Comparison of ENCODE assay signal across 8 cellular contexts in genomic region chr11:66856496-66857233, GRCh38. TPM values are rescaled to one million over a fixed set of nuclear protein-coding genes. Genes with fewer than 3 reads are reported as not detected.
A peak's percentile ranks its signal among the peaks of the same experiment; 100 is the strongest.
DNase-seq lines count a peak whose midpoint lies in the region; ATAC-seq, FAIRE-seq and TF ChIP-seq lines count a peak whose summit lies in the region.

TSS of gene LRFN4 (plus strand) at chr11:66857064. CDS start at chr11:66857745, 681 bp downstream.

- peak within 1 kb of the TSS; percentile 64 for H3K27ac Mint-ChIP-seq in CD4-positive, alpha-beta T cell

- H3K4me1 Mint-ChIP-seq in CD4-positive, alpha-beta T cell (ENCODE audit: low read depth), result no peaks in the 10 kb centered on the region

- peak in 9 of 10 experiments; percentile 27 to 60 (median 44) for DNase-seq in CD4-positive, alpha-beta T cell
- DNase-seq in SK-N-DZ (ENCODE audit: low spot score) (peak; percentile 68), cardiac fibroblast (ENCODE audit: low read depth in 2 of 2) (no peak), islet precursor cell (peak; percentile 73), small intestine (no peak)

- no peaks in the 10 kb centered on the region for H3K4me1 ChIP-seq in small intestine (ENCODE audit: control insufficient read depth in 2 of 2, insufficient read depth in 1 of 2, low read depth in 1 of 2, low read length in 1 of 2)

- no peaks in the 10 kb centered on the region for H3K36me3 Mint-ChIP-seq in CD4-positive, alpha-beta T cell (ENCODE audit: low read depth)

- no peaks in the 10 kb centered on the region for H3K9me3 Mint-ChIP-seq in CD4-positive, alpha-beta T cell

- no peaks in the 10 kb centered on the region for H3K27me3 ChIP-seq in CD4-positive, alpha-beta T cell (ENCODE audit: control insufficient read depth, insufficient read depth, low read length)
- H3K27me3 ChIP-seq in small intestine (ENCODE audit: control insufficient read depth in 2 of 2, insufficient read depth in 2 of 2, low read length in 2 of 2), result no peaks in the 10 kb centered on the region

- H3K27ac ChIP-seq in CD4-positive, alpha-beta T cell (ENCODE audit: low read depth, low read length), result peak within 1 kb of the TSS; percentile 25
- peak within 1 kb of the TSS; percentile 69 to 97 for H3K27ac ChIP-seq in small intestine (ENCODE audit: low read depth in 1 of 2, low read length in 1 of 2)

- ATAC-seq in CD4-positive, alpha-beta T cell (ENCODE audit: poor library complexity), result peak; percentile 69
- ATAC-seq in GM19035 (IDR thresholded peaks at IDR 0.05; ENCODE audit: unreplicated experiment) (peak; percentile 35), HG03175 (IDR thresholded peaks at IDR 0.05; ENCODE audit: unreplicated experiment) (peak; percentile 31), HG03378 (IDR thresholded peaks at IDR 0.05; ENCODE audit: unreplicated experiment) (no peak)

- peak within 1 kb of the TSS; percentile 91 for H3K4me3 Mint-ChIP-seq in CD4-positive, alpha-beta T cell

- TF ChIP-seq CTCF in CD4-positive, alpha-beta T cell (IDR thresholded peaks at IDR 0.05), result no peak
- TF ChIP-seq CTCF in cardiac fibroblast (IDR thresholded peaks at IDR 0.05; ENCODE audit: low read depth, low read length), result no peak

- FAIRE-seq in small intestine (lab: Jason Lieb, UNC), result no peak

- H3K4me3 ChIP-seq in cardiac fibroblast (replicated peaks in 1 of 2; ENCODE audit: low read depth in 2 of 2, low read length in 2 of 2), result peak within 1 kb of the TSS; percentile 68 to 71
- H3K4me3 ChIP-seq in small intestine (ENCODE audit: low read depth in 1 of 2, low read length in 2 of 2), result peak within 1 kb of the TSS; percentile 58 to 59

- CTCF ChIA-PET in CD4-positive, alpha-beta T cell (lab: Charles Lee), result interaction anchor here (1.2 kb wide), 1 partner anchor 22 kb away, joined by 6 read pairs; no protein-coding TSS in a partner anchor

- H3K9me3 ChIP-seq in CD4-positive, alpha-beta T cell (ENCODE audit: control insufficient read depth, low read length), result no peaks in the 10 kb centered on the region
- H3K9me3 ChIP-seq in small intestine (ENCODE audit: control insufficient read depth, low read depth), result no peaks in the 10 kb centered on the region

- POLR2A ChIA-PET in CD4-positive, alpha-beta T cell (lab: Charles Lee), result interaction anchor here (3.8 kb wide), 1 partner anchor 13 kb away, joined by 47 read pairs; the partner anchor contains the start of gene RCE1

- H3K36me3 ChIP-seq in small intestine (ENCODE audit: control insufficient read depth in 2 of 2, insufficient read depth in 2 of 2, low read length in 2 of 2), result no peaks in the 10 kb centered on the region

- intact Hi-C loops in CD4-positive, alpha-beta T cell (cut with DNase I, micrococcal nuclease), result no loop called here

- no peaks in the 10 kb centered on the region for H3K27me3 Mint-ChIP-seq in CD4-positive, alpha-beta T cell

- 0% methylated on average over 23 to 103 of the region's 103 CpGs for WGBS in small intestine, 3 donors

RNA-seq across cellular contexts. Expression of gene LRFN4, which starts in this region (rescaled TPM):
- total RNA-seq in CD4-positive, alpha-beta T cell, result 1 to 10 TPM; 1.6 to 2.5 TPM
- 34.8 and 35.5 TPM in 2 replicates for polyA plus RNA-seq in SK-N-DZ (2014; cell fraction: cytosol; rRNA removed)
- polyA plus RNA-seq in SK-N-DZ (2014; cell fraction: nucleus; rRNA removed), result 64.6 and 71.5 TPM in 2 replicates
- 10 to 100 TPM in 1 of 3 donors, 1 to 10 TPM in 2; 1.4 to 12.2 (median 2.7) TPM for polyA plus RNA-seq in small intestine

Comparison
In these comparisons a context has a peak if more than half of its experiments do, and no peak if none do; other contexts are left out.
1. DNase-seq: peak in CD4-positive, alpha-beta T cell (9 of 10), SK-N-DZ (single experiment) and islet precursor cell (single experiment); none in cardiac fibroblast (0 of 2) and small intestine (single experiment).